10 cellular contexts compared by ENCODE assay signal in the genomic region with DNA sequence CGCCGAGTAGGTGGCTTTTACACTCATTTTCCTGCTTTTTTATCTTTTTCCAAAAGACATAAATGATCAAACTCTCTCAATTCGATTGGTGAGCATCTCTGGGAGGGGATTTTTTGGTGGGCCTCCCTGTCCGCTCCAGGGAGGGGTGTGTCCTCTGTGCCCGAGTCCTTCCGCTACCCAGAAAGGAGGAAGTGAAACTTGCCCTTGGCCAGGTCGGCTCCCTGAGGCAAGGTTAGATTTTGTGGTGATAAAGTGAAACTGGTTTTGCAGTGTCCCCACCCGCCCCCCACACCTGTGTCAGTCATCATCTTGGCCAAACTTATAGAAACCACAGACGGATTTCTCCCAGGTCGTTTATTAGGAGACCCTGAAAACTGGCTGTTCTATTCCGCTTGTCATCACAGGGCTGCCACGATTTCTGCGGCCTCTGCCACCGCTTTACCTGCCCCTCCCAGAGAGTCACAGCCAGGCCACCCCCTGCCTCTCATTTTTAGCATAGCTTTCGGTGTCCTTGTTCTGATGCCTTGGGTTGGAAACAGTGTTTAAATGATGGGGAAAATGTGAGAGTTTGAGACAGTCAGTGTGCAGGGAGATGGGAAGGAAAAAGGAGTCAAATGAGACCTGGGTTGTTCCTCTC.
DNase-seq lines count a peak whose midpoint lies in the region; ATAC-seq and TF ChIP-seq lines count a peak whose summit lies in the region.
"Had no signal": no experiment of that assay in that cellular context is flagged by ENCODE, and none has a peak within 500 bp of the region (broad histone marks: within the 10 kb centered on the region; RNA-seq: fewer than 3 reads in every experiment).

No MANE protein-coding gene starts in this region.

- 42 to 73% (median 52%) methylated on average over 15 of the region's 15 CpGs for WGBS in stomach, 5 donors

- H3K27me3 ChIP-seq in stomach: no peaks in the 10 kb centered on the region

- TF ChIP-seq EP300 in stomach (IDR thresholded peaks at IDR 0.05): no peak

- H3K36me3 Mint-ChIP-seq in activated T-cell treated with anti-CD3 and anti-CD28 coated beads, Interleukin-2, amount 50 U/mL, for 72 hours (ENCODE audit: insufficient read depth in 2 of 2): no peaks in the 10 kb centered on the region
- H3K36me3 Mint-ChIP-seq in activated naive CD8-positive, alpha-beta T cell: no peaks in the 10 kb centered on the region
- peaks cover 55% of the 10 kb centered on the region for H3K36me3 Mint-ChIP-seq in mesothelial cell of epicardium

- H3K4me3 Mint-ChIP-seq in activated T-cell treated with anti-CD3 and anti-CD28 coated beads, Interleukin-2, amount 50 U/mL, for 72 hours: peak overlapping the region; percentile 32 to 38
- peak overlapping the region; percentile 27 for H3K4me3 Mint-ChIP-seq in activated naive CD8-positive, alpha-beta T cell
- H3K4me3 Mint-ChIP-seq in mesothelial cell of epicardium: no peak overlapping the region

- H3K27ac Mint-ChIP-seq in activated T-cell treated with anti-CD3 and anti-CD28 coated beads, Interleukin-2, amount 50 U/mL, for 72 hours: no peak overlapping the region
- no peak overlapping the region for H3K27ac Mint-ChIP-seq in activated naive CD8-positive, alpha-beta T cell
- H3K27ac Mint-ChIP-seq in mesothelial cell of epicardium: no peak overlapping the region

- H3K27ac ChIP-seq in stomach: peak overlapping the region; percentile 6 to 78 (median 74)

- no peak for TF ChIP-seq POLR2A in stomach (IDR thresholded peaks at IDR 0.05)

- no peaks in the 10 kb centered on the region for H3K9me3 Mint-ChIP-seq in activated T-cell treated with anti-CD3 and anti-CD28 coated beads, Interleukin-2, amount 50 U/mL, for 72 hours
- no peaks in the 10 kb centered on the region for H3K9me3 Mint-ChIP-seq in activated naive CD8-positive, alpha-beta T cell (ENCODE audit: low read depth)
- no peaks in the 10 kb centered on the region for H3K9me3 Mint-ChIP-seq in mesothelial cell of epicardium

- peaks cover 9% of the 10 kb centered on the region for H3K27me3 Mint-ChIP-seq in activated T-cell treated with anti-CD3 and anti-CD28 coated beads, Interleukin-2, amount 50 U/mL, for 72 hours (ENCODE audit: low read depth)
- H3K27me3 Mint-ChIP-seq in activated naive CD8-positive, alpha-beta T cell: peaks cover 6% of the 10 kb centered on the region
- H3K27me3 Mint-ChIP-seq in mesothelial cell of epicardium (ENCODE audit: low read depth): no peaks in the 10 kb centered on the region

- no peak overlapping the region for H3K4me3 ChIP-seq in stomach

- DNase-seq in activated T-cell treated with anti-CD3 and anti-CD28 coated beads, Interleukin-2, amount 50 U/mL, for 72 hours: no peak
- DNase-seq in activated T-cell treated with anti-CD3 and anti-CD28 coated beads, Interleukin-2, amount 50 U/mL, for 48 hours: no peak
- DNase-seq in stomach (peak; percentile 68), mesothelial cell of epicardium (ENCODE audit: low spot score in 2 of 2, unreplicated experiment in 2 of 2) (no peak), middle frontal gyrus (ENCODE audit: extremely low spot score, low spot score) (no peak)
- DNase-seq: NCI-H1694; stimulated activated CD4-positive, alpha-beta T cell treated with anti-CD3 and anti-CD28 coated beads, Interleukin-4, amount 100 ng/mL, for 1 hour had no signal

- no peak for TF ChIP-seq CTCF in stomach (IDR thresholded peaks at IDR 0.05)
- no peak for TF ChIP-seq CTCF in mesothelial cell of epicardium (IDR thresholded peaks at IDR 0.05; ENCODE audit: unreplicated experiment)

- ATAC-seq in activated T-cell treated with anti-CD3 and anti-CD28 coated beads, Interleukin-2, amount 50 U/mL, for 72 hours (replicated peaks in 1 of 2): peak in 1 of 2 donors; percentile 13
- ATAC-seq in HG03378 (IDR thresholded peaks at IDR 0.05; ENCODE audit: unreplicated experiment) (peak; percentile 49), HG03025 (IDR thresholded peaks at IDR 0.05; ENCODE audit: low FRiP score, unreplicated experiment) (no peak)

- intact Hi-C loops in stomach (cut with DNase I; ENCODE audit: low total_unique reads): loop anchor here (10.0 kb wide), 1 partner anchor 91 kb away; a partner anchor contains a TSS

- peaks cover 23 to 42% (median 39%) of the 10 kb centered on the region in 4 donors for H3K36me3 ChIP-seq in stomach

- no peaks in the 10 kb centered on the region for H3K9me3 ChIP-seq in stomach

- peaks cover 38 to 65% (median 52%) of the 10 kb centered on the region in 4 donors for H3K4me1 ChIP-seq in stomach

- H3K4me1 Mint-ChIP-seq in activated T-cell treated with anti-CD3 and anti-CD28 coated beads, Interleukin-2, amount 50 U/mL, for 72 hours (ENCODE audit: low read depth): peaks cover 14% of the 10 kb centered on the region
- peaks cover 12% of the 10 kb centered on the region for H3K4me1 Mint-ChIP-seq in activated naive CD8-positive, alpha-beta T cell (ENCODE audit: low read depth)
- H3K4me1 Mint-ChIP-seq in mesothelial cell of epicardium: peaks cover 1% of the 10 kb centered on the region
